ENCODE assay signal across 20 cellular contexts in genomic region chr2:95276244-95276887, GRCh38. TPM values are rescaled to one million over a fixed set of nuclear protein-coding genes. Genes with fewer than 3 reads are reported as not detected.
DNase-seq lines count a peak whose midpoint lies in the region; ATAC-seq and TF ChIP-seq lines count a peak whose summit lies in the region.
"Had no signal": no experiment of that assay in that cellular context is flagged by ENCODE, and none has a peak within 500 bp of the region (broad histone marks: within the 10 kb centered on the region; RNA-seq: fewer than 3 reads in every experiment).

No MANE protein-coding gene starts in this region.

- peak overlapping the region; percentile 13 for H2AK5ac ChIP-seq in neuronal stem cell (ENCODE audit: low read depth, low read length)

- peaks cover 3 to 13% of the 10 kb centered on the region in 2 donors for H3K36me3 ChIP-seq in duodenal mucosa (ENCODE audit: control insufficient read depth in 1 of 2, insufficient read depth in 2 of 2, low read length in 2 of 2)
- H3K36me3 ChIP-seq in neuronal stem cell (replicated peaks in 1 of 2; ENCODE audit: control insufficient read depth in 2 of 2, insufficient read depth in 2 of 2, low read length in 2 of 2) = no peaks in the 10 kb centered on the region
- no peaks in the 10 kb centered on the region for H3K36me3 ChIP-seq in vagina
- H3K36me3 ChIP-seq: BLaER1, gastrocnemius medialis, MG63 had no signal

- H4K91ac ChIP-seq in neuronal stem cell (ENCODE audit: low read depth, low read length, poor library complexity) = no peak overlapping the region

- intact Hi-C loops in cardiac septum (cut with DNase I) (no loop called here), Right ventricle myocardium inferior (cut with DNase I) (no loop called here), vagina (cut with DNase I) (no loop called here)

- H3K9ac ChIP-seq in duodenal mucosa (ENCODE audit: low read depth in 1 of 2, low read length in 2 of 2) (peak overlapping the region; percentile 61 to 67), neuronal stem cell (ENCODE audit: low read depth, low read length, poor library complexity) (peak overlapping the region; percentile 54)
- H3K9ac ChIP-seq: BLaER1 had no signal

- H2BK5ac ChIP-seq in neuronal stem cell (ENCODE audit: low read length) = no peak overlapping the region

- DNase-seq in cardiac septum (ENCODE audit: low spot score) (peak; percentile 66), Right ventricle myocardium inferior (ENCODE audit: missing footprints) (no peak), neuronal stem cell (ENCODE audit: low spot score) (no peak), vagina (ENCODE audit: extremely low spot score in 2 of 2) (no peak), midbrain (lab: John Stamatoyannopoulos, UW) (no peak), NCI-H345 treated with DMSO at 0.1 percent for 48 hours (lab: John Stamatoyannopoulos, UW; ENCODE audit: unreplicated experiment) (no peak), NCI-H510A (lab: John Stamatoyannopoulos, UW) (no peak)
- DNase-seq: activated CD4-positive, alpha-beta T cell treated with anti-CD3 and anti-CD28 coated beads, Interleukin-2, amount 50 U/mL, for 48 hours; amygdala; central memory CD4-positive, alpha-beta T cell; effector CD4-positive, alpha-beta T cell; NCI-H2171; NCI-H82; stimulated activated CD4-positive, alpha-beta T cell treated with anti-CD3 and anti-CD28 coated beads, Interleukin-12 subunit alpha, Interleukin-12 subunit beta, amount 100 ng/mL, for 4 hours had no signal

- no CpG with 5 or more reads among the region's 22 CpGs for WGBS in neuronal stem cell (ENCODE audit: extremely low coverage in 2 of 2, insufficient read length in 2 of 2, insufficient replicate concordance in 1 of 2), 2 donors

- no peak overlapping the region for H2AFZ ChIP-seq in neuronal stem cell (ENCODE audit: low read length)

- peak overlapping the region; percentile 69 for H3K18ac ChIP-seq in neuronal stem cell (ENCODE audit: low read length)

- H3K4me2 ChIP-seq in neuronal stem cell (ENCODE audit: insufficient read depth, low read length, poor library complexity, severe bottlenecking) = no peak overlapping the region
- H3K4me2 ChIP-seq: BLaER1 had no signal

- no peak overlapping the region for H2BK120ac ChIP-seq in neuronal stem cell (ENCODE audit: low read depth, low read length)

- H3K4ac ChIP-seq in neuronal stem cell (ENCODE audit: low read length) = no peak overlapping the region

- H3K4me1 ChIP-seq in duodenal mucosa (ENCODE audit: control insufficient read depth in 1 of 2, insufficient read depth in 2 of 2, low read length in 2 of 2) (peaks cover 26 to 34% of the 10 kb centered on the region in 2 donors), neuronal stem cell (ENCODE audit: control insufficient read depth in 2 of 2, insufficient read depth in 1 of 2, low read depth in 1 of 2, low read length in 2 of 2) (no peaks in the 10 kb centered on the region), vagina (peaks cover 15% of the 10 kb centered on the region)
- H3K4me1 ChIP-seq: BLaER1, gastrocnemius medialis had no signal

- no peak for ATAC-seq in Right ventricle myocardium inferior
- ATAC-seq: gastrocnemius medialis had no signal

- H3K14ac ChIP-seq in neuronal stem cell (ENCODE audit: low read length) = peak overlapping the region; percentile 74

- peak overlapping the region; percentile 8 for H4K8ac ChIP-seq in neuronal stem cell (ENCODE audit: low read depth, low read length)

- no peak overlapping the region for H3K23ac ChIP-seq in neuronal stem cell (ENCODE audit: low read depth, low read length, poor library complexity)

- TF ChIP-seq POLR2A in vagina (IDR thresholded peaks at IDR 0.05) = no peak

- no peak overlapping the region for H2BK12ac ChIP-seq in neuronal stem cell (ENCODE audit: low read length)

- H2BK15ac ChIP-seq in neuronal stem cell (ENCODE audit: low read length) = peak overlapping the region; percentile 39

- no peak for TF ChIP-seq CTCF in vagina (IDR thresholded peaks at IDR 0.05)

- peak overlapping the region; percentile 25 for H3K27ac ChIP-seq in duodenal mucosa (ENCODE audit: low read depth, low read length)
- H3K27ac ChIP-seq in neuronal stem cell (replicated peaks; ENCODE audit: low read length) = no peak overlapping the region
- peak overlapping the region; percentile 77 for H3K27ac ChIP-seq in vagina
- H3K27ac ChIP-seq: BLaER1, gastrocnemius medialis, SK-N-MC had no signal

- H3K27me3 ChIP-seq in duodenal mucosa (ENCODE audit: control insufficient read depth in 1 of 2, insufficient read depth in 2 of 2, low read length in 2 of 2) (no peaks in the 10 kb centered on the region), neuronal stem cell (ENCODE audit: control insufficient read depth in 3 of 3, insufficient read depth in 3 of 3, low read depth in 1 of 3, low read length in 3 of 3) (no peaks in the 10 kb centered on the region), vagina (no peaks in the 10 kb centered on the region)
- H3K27me3 ChIP-seq: BLaER1, gastrocnemius medialis, MG63 had no signal

- H3K4me3 ChIP-seq in duodenal mucosa (ENCODE audit: low read depth in 1 of 2, low read length in 2 of 2) (peak overlapping the region; percentile 68 to 73), neuronal stem cell (ENCODE audit: low read length in 2 of 2) (no peak overlapping the region), vagina (peak overlapping the region in 1 of 2 donors; percentile 41)
- H3K4me3 ChIP-seq: BLaER1, gastrocnemius medialis, MG63, SK-N-MC had no signal

- no peaks in the 10 kb centered on the region for H3K79me1 ChIP-seq in neuronal stem cell (ENCODE audit: low read depth, low read length)

- no peaks in the 10 kb centered on the region for H3K9me3 ChIP-seq in duodenal mucosa (ENCODE audit: control insufficient read depth in 1 of 2, low read length in 2 of 2)
- no peaks in the 10 kb centered on the region for H3K9me3 ChIP-seq in neuronal stem cell (replicated peaks in 1 of 2; ENCODE audit: control insufficient read depth in 2 of 2, insufficient read depth in 1 of 2, low read depth in 1 of 2, low read length in 2 of 2)
- H3K9me3 ChIP-seq in vagina = no peaks in the 10 kb centered on the region
- H3K9me3 ChIP-seq: BLaER1, gastrocnemius medialis, MG63 had no signal

RNA-seq across cellular contexts. Expression of gene PROM2, which starts 2.1 kb away (rescaled TPM):
- total RNA-seq in cardiac septum = 0.83 TPM
- 0.32 TPM for total RNA-seq in Right ventricle myocardium inferior
- polyA plus RNA-seq in neuronal stem cell (2013, experiment 1 of 2) = 1.5 TPM
- 0.83 TPM for polyA plus RNA-seq in neuronal stem cell (2013, experiment 2 of 2)
- 70.5 TPM for total RNA-seq in vagina
- polyA plus RNA-seq: IgD-negative memory B cell had no signal

RNA-seq across cellular contexts. Expression of gene KCNIP3, which starts 20.8 kb away (rescaled TPM):
- 6.5 TPM for total RNA-seq in cardiac septum
- total RNA-seq in Right ventricle myocardium inferior = 8.7 TPM
- polyA plus RNA-seq in neuronal stem cell (2013, experiment 1 of 2) = 2.7 TPM
- polyA plus RNA-seq in neuronal stem cell (2013, experiment 2 of 2) = 2.7 TPM
- total RNA-seq in vagina = 27.5 TPM
- polyA plus RNA-seq: IgD-negative memory B cell had no signal

Comparison
In these comparisons a context has a peak if more than half of its experiments do, and no peak if none do; other contexts are left out.
1. H3K4me3 ChIP-seq: peak in duodenal mucosa (2 of 2); none in neuronal stem cell (0 of 2).
2. RNA of gene PROM2, which starts 2.1 kb away (total RNA-seq): 70.5 TPM in vagina (single experiment); 0.83 TPM in cardiac septum (single experiment) and 0.32 TPM in Right ventricle myocardium inferior (single experiment); every median in the first group is over 10 times any median in the second.